1 cellular context compared by ENCODE assay signal in genomic region chr3:42501681-42502428, GRCh38.
TF ChIP-seq lines count a peak whose summit lies in the region.

No MANE protein-coding gene starts in this region.

TF ChIP-seq in K562, 482 proteins besides CTCF, POLR2A, EP300 and RAD21 (continued from another document):
- no peak for TF ChIP-seq HES1 (IDR thresholded peaks at IDR 0.05; ENCODE audit: low read depth)
- TF ChIP-seq JUN (IDR thresholded peaks at IDR 0.05; ENCODE audit: borderline replicate concordance, low read depth, low read length): no peak
- TF ChIP-seq JUN (CRISPR knock-in tag; IDR thresholded peaks at IDR 0.05; ENCODE audit: borderline replicate concordance): 0 out of 2 replicates have a peak, but pooled peaks have one; percentile 28
- TF ChIP-seq CC2D1A (IDR thresholded peaks at IDR 0.05): 0 out of 2 replicates have a peak, but pooled peaks have one; percentile 38
- TF ChIP-seq ZBTB2 (IDR thresholded peaks at IDR 0.05): peak; percentile 14; the same call in 1 of the 2 replicates
- 0 out of 2 replicates have a peak, but pooled peaks have one; percentile 22 for TF ChIP-seq ZNF436 (CRISPR knock-in tag; IDR thresholded peaks at IDR 0.05)
- peak; percentile 43 for TF ChIP-seq ELF1 (tag; IDR thresholded peaks at IDR 0.05)
TF ChIP-seq in K562: peak in this region for 40.
